In genomic region chr3:49191741-49192140, GRCh38 we compare ENCODE assay signal across 27 cellular contexts. TPM values are rescaled to one million over a fixed set of nuclear protein-coding genes. Genes with fewer than 3 reads are reported as not detected.
"Had no signal": no experiment of that assay in that cellular context is flagged by ENCODE, and none has a peak within 500 bp of the region (broad histone marks: within the 10 kb centered on the region; RNA-seq: fewer than 3 reads in every experiment).

No MANE protein-coding gene starts in this region.

- H3K27ac Mint-ChIP-seq: nephron; progenitor cell of endocrine pancreas; stimulated activated memory B cell treated with anti-CD40 and anti-IgM and Interleukin-4, amounts not matched to agents 10 μg/mL and 1 μg/mL and 100 μg/mL, for 72 hours had no signal

- H3K4me3 Mint-ChIP-seq: immature natural killer cell; naive B cell; nephron; stimulated activated memory B cell treated with anti-CD40 and anti-IgM and Interleukin-4, amounts not matched to agents 10 μg/mL and 1 μg/mL and 100 μg/mL, for 72 hours had no signal

- H3K27me3 Mint-ChIP-seq: progenitor cell of endocrine pancreas had no signal

- H3K4me1 ChIP-seq: foreskin keratinocyte, lower lobe of right lung, parathyroid adenoma, spleen, transverse colon, upper lobe of right lung, uterus had no signal

- H3K36me3 Mint-ChIP-seq: immature natural killer cell; naive B cell; stimulated activated memory B cell treated with anti-CD40 and anti-IgM and Interleukin-4, amounts not matched to agents 10 μg/mL and 1 μg/mL and 100 μg/mL, for 72 hours had no signal

- H3K9ac ChIP-seq: parathyroid adenoma had no signal

- H3K9me3 ChIP-seq: esophagus muscularis mucosa, lower lobe of right lung, mucosa of descending colon, neutrophil, spleen, thoracic aorta, transverse colon, upper lobe of right lung, uterus had no signal

- H3K27me3 ChIP-seq: esophagus muscularis mucosa, foreskin keratinocyte, neutrophil, transverse colon, upper lobe of right lung, uterus had no signal

- FAIRE-seq: endothelial cell of umbilical vein had no signal

- H3K36me3 ChIP-seq: esophagus muscularis mucosa, lower lobe of right lung, neutrophil, spleen, thoracic aorta, transverse colon, upper lobe of right lung, uterus had no signal

- H3K27ac ChIP-seq: coronary artery, esophagus muscularis mucosa, foreskin keratinocyte, lower lobe of right lung, neutrophil, parathyroid adenoma, skin epidermis, spleen, thoracic aorta, transverse colon, upper lobe of right lung, uterus had no signal

- H3K4me3 ChIP-seq: coronary artery, esophagus muscularis mucosa, lower lobe of right lung, mucosa of descending colon, skin epidermis, spleen, thoracic aorta, transverse colon, upper lobe of right lung, uterus had no signal

- H3K4me1 Mint-ChIP-seq: immature natural killer cell; naive B cell; nephron; stimulated activated memory B cell treated with anti-CD40 and anti-IgM and Interleukin-4, amounts not matched to agents 10 μg/mL and 1 μg/mL and 100 μg/mL, for 72 hours had no signal

- DNase-seq: dermis blood vessel endothelial cell; effector memory CD4-positive, alpha-beta T cell; foreskin keratinocyte; glutamatergic neuron; hypothalamus; immature natural killer cell; islet precursor cell; kidney glomerular epithelial cell; lower lobe of right lung; mucosa of descending colon; naive B cell; stimulated activated CD4-positive, alpha-beta T cell treated with anti-CD3 and anti-CD28 coated beads, Interleukin-4, amount 100 ng/mL, for 4 hours; stimulated activated naive CD8-positive, alpha-beta T cell treated with anti-CD3 and anti-CD28 coated beads, Interleukin-15, Interleukin-2, amounts not matched to agents 100 U/mL and 50 U/mL, for 24 hours; transverse colon; uterus had no signal

- H2AFZ ChIP-seq: parathyroid adenoma had no signal

- ATAC-seq: foreskin keratinocyte; lower lobe of right lung; mucosa of descending colon; stimulated activated memory B cell treated with anti-CD40 and anti-IgM and Interleukin-4, amounts not matched to agents 10 μg/mL and 1 μg/mL and 100 μg/mL, for 72 hours; stimulated activated naive CD8-positive, alpha-beta T cell treated with anti-CD3 and anti-CD28 coated beads, Interleukin-15, Interleukin-2, amounts not matched to agents 100 U/mL and 50 U/mL, for 24 hours; upper lobe of right lung had no signal

- H3K9me3 Mint-ChIP-seq: immature natural killer cell; nephron; stimulated activated memory B cell treated with anti-CD40 and anti-IgM and Interleukin-4, amounts not matched to agents 10 μg/mL and 1 μg/mL and 100 μg/mL, for 72 hours had no signal

- H3K79me2 ChIP-seq: parathyroid adenoma had no signal

RNA-seq across cellular contexts. Expression of gene LAMB2, which starts 58.9 kb away (rescaled TPM):
- polyA plus RNA-seq: immature natural killer cell had no signal
